ENCODE assay signal across 9 cellular contexts in genomic region chr10:58396057-58396456, GRCh38.
"Had no signal": no experiment of that assay in that cellular context is flagged by ENCODE, and none has a peak within 500 bp of the region (broad histone marks: within the 10 kb centered on the region; RNA-seq: fewer than 3 reads in every experiment).

No MANE protein-coding gene starts in this region.

- H3K4me3 Mint-ChIP-seq: HFFc6, IgD-negative memory B cell had no signal

- H3K4me1 ChIP-seq: HAP-1 had no signal

- ATAC-seq: HCT116, HepG2 had no signal

- H3K27ac Mint-ChIP-seq: HFFc6, IgD-negative memory B cell had no signal

- H3K4me3 ChIP-seq: GM23248, HAP-1 had no signal

- H3K27me3 Mint-ChIP-seq: IgD-negative memory B cell had no signal

- DNase-seq: GM23248, GOT3, HFFc6, KG1 had no signal

- H3K9me3 Mint-ChIP-seq: HFFc6, IgD-negative memory B cell had no signal

- H3K9me3 ChIP-seq: HAP-1 had no signal

- H3K27ac ChIP-seq: GM23248, HL-60 had no signal
